Comparison of ENCODE assay signal across 27 cellular contexts in the genomic region with DNA sequence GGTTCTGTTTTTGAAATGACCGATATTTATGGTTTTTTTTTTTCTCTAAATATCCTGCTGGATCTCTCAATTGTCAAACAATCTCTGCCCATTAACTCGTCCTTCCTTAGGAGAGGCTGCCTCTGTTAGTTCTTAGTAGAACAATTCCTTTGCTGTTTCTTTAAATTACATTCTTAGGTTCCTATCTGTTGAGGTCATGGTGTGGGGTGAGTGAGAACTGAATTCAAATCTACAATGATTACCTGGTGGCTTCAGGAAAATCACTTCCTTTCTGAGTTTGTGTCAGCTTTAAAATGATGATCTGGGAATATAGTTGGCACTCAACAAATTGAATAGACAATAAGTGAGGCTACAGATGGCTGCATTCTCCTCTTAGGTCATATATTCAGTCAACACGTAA.
A peak's percentile ranks its signal among the peaks of the same experiment; 100 is the strongest.
DNase-seq lines count a peak whose midpoint lies in the region; ATAC-seq and FAIRE-seq lines count a peak whose summit lies in the region.
"Had no signal": no experiment of that assay in that cellular context is flagged by ENCODE, and none has a peak within 500 bp of the region (broad histone marks: within the 10 kb centered on the region; RNA-seq: fewer than 3 reads in every experiment).

No MANE protein-coding gene starts in this region.

- no peaks in the 10 kb centered on the region for H3K4me1 ChIP-seq in small intestine (ENCODE audit: control insufficient read depth in 2 of 2, insufficient read depth in 1 of 2, low read depth in 1 of 2, low read length in 1 of 2)

- H3K27me3 Mint-ChIP-seq in activated T-cell treated with anti-CD3 and anti-CD28 coated beads, Interleukin-2, amount 50 U/mL, for 24 hours, result no peaks in the 10 kb centered on the region
- peaks cover 16% of the 10 kb centered on the region for H3K27me3 Mint-ChIP-seq in activated naive CD8-positive, alpha-beta T cell treated with anti-CD3 and anti-CD28 coated beads, Interleukin-2, amount 50 U/mL, for 24 hours

- peak overlapping the region; percentile 5 for H3K27ac Mint-ChIP-seq in activated T-cell treated with anti-CD3 and anti-CD28 coated beads, Interleukin-2, amount 50 U/mL, for 24 hours
- peak overlapping the region; percentile 1 for H3K27ac Mint-ChIP-seq in activated naive CD8-positive, alpha-beta T cell treated with anti-CD3 and anti-CD28 coated beads, Interleukin-2, amount 50 U/mL, for 24 hours
- H3K27ac Mint-ChIP-seq: CD8-positive, alpha-beta T cell had no signal

- H3K27ac ChIP-seq in SK-N-MC, result no peak overlapping the region
- H3K27ac ChIP-seq in small intestine (ENCODE audit: low read depth in 1 of 2, low read length in 1 of 2), result no peak overlapping the region
- H3K27ac ChIP-seq: SJSA1 had no signal

- H3K4me1 Mint-ChIP-seq in activated T-cell treated with anti-CD3 and anti-CD28 coated beads, Interleukin-2, amount 50 U/mL, for 24 hours (ENCODE audit: low read depth), result peaks cover 66% of the 10 kb centered on the region
- H3K4me1 Mint-ChIP-seq in activated naive CD8-positive, alpha-beta T cell treated with anti-CD3 and anti-CD28 coated beads, Interleukin-2, amount 50 U/mL, for 24 hours, result peaks cover 49% of the 10 kb centered on the region

- H3K27me3 ChIP-seq in small intestine (ENCODE audit: control insufficient read depth in 2 of 2, insufficient read depth in 2 of 2, low read length in 2 of 2), result no peaks in the 10 kb centered on the region
- H3K27me3 ChIP-seq: MG63, SJSA1 had no signal

- no peak for ATAC-seq in activated naive CD8-positive, alpha-beta T cell treated with anti-CD3 and anti-CD28 coated beads, Interleukin-2, amount 50 U/mL, for 24 hours
- ATAC-seq in HG03025 (IDR thresholded peaks at IDR 0.05; ENCODE audit: low FRiP score, unreplicated experiment) (no peak), GM21723 (IDR thresholded peaks at IDR 0.05; ENCODE audit: unreplicated experiment) (no peak)
- ATAC-seq: CD8-positive, alpha-beta T cell; HCT116; PC-3; Right ventricle myocardium inferior had no signal

- WGBS in small intestine, 3 donors, result 82 to 89% (median 88%) methylated on average over 3 of the region's 3 CpGs

- H3K36me3 Mint-ChIP-seq in activated T-cell treated with anti-CD3 and anti-CD28 coated beads, Interleukin-2, amount 50 U/mL, for 24 hours (ENCODE audit: low read depth), result no peaks in the 10 kb centered on the region
- no peaks in the 10 kb centered on the region for H3K36me3 Mint-ChIP-seq in activated naive CD8-positive, alpha-beta T cell treated with anti-CD3 and anti-CD28 coated beads, Interleukin-2, amount 50 U/mL, for 24 hours (ENCODE audit: low read depth)
- H3K36me3 Mint-ChIP-seq: CD8-positive, alpha-beta T cell had no signal

- peak overlapping the region; percentile 9 for H3K9ac ChIP-seq in SK-N-MC (ENCODE audit: insufficient read length)

- H3K4me3 ChIP-seq in SK-N-MC (no peak overlapping the region), small intestine (ENCODE audit: low read depth in 1 of 2, low read length in 2 of 2) (no peak overlapping the region)
- H3K4me3 ChIP-seq: MG63, SJSA1 had no signal

- no peaks in the 10 kb centered on the region for H3K9me3 ChIP-seq in SK-N-MC (ENCODE audit: low read depth, low read length)
- no peaks in the 10 kb centered on the region for H3K9me3 ChIP-seq in small intestine (ENCODE audit: control insufficient read depth, low read depth)
- H3K9me3 ChIP-seq: Caco-2, MG63, SJSA1 had no signal

- no peak overlapping the region for H3K4me3 Mint-ChIP-seq in activated T-cell treated with anti-CD3 and anti-CD28 coated beads, Interleukin-2, amount 50 U/mL, for 24 hours
- no peak overlapping the region for H3K4me3 Mint-ChIP-seq in activated naive CD8-positive, alpha-beta T cell treated with anti-CD3 and anti-CD28 coated beads, Interleukin-2, amount 50 U/mL, for 24 hours
- H3K4me3 Mint-ChIP-seq: CD8-positive, alpha-beta T cell had no signal

- H3K9me3 Mint-ChIP-seq in activated T-cell treated with anti-CD3 and anti-CD28 coated beads, Interleukin-2, amount 50 U/mL, for 24 hours, result no peaks in the 10 kb centered on the region
- H3K9me3 Mint-ChIP-seq in activated naive CD8-positive, alpha-beta T cell treated with anti-CD3 and anti-CD28 coated beads, Interleukin-2, amount 50 U/mL, for 24 hours, result no peaks in the 10 kb centered on the region
- H3K9me3 Mint-ChIP-seq: CD8-positive, alpha-beta T cell had no signal

- no peak for DNase-seq in activated T-cell treated with anti-CD3 and anti-CD28 coated beads, Interleukin-2, amount 50 U/mL, for 24 hours
- no peak for DNase-seq in activated T-cell treated with anti-CD3 and anti-CD28 coated beads for 4 hours
- no peak for DNase-seq in SK-N-MC (ENCODE audit: low read depth, low spot score)
- no peak for DNase-seq in activated naive CD8-positive, alpha-beta T cell treated with anti-CD3 and anti-CD28 coated beads, Interleukin-2, amount 50 U/mL, for 24 hours
- DNase-seq in kidney tubule cell (ENCODE audit: low spot score), result peak; percentile 71
- DNase-seq in small intestine, result no peak
- DNase-seq: C1 segment of cervical spinal cord; Caco-2; CD8-positive, alpha-beta T cell; GOT3; IMR-90; KG1; MG63; NCI-H1105 treated with DMSO at 0.1 percent for 48 hours; NCI-H146; NCI-H1930; NCI-H446; NCI-H524 treated with DMSO at 0.1 percent for 48 hours; NCI-H774; PC-3 had no signal

- FAIRE-seq in small intestine (lab: Jason Lieb, UNC), result no peak
- FAIRE-seq: A204.1, G401.6 had no signal

- H3K36me3 ChIP-seq in SK-N-MC (ENCODE audit: insufficient read depth, low read length), result no peaks in the 10 kb centered on the region
- no peaks in the 10 kb centered on the region for H3K36me3 ChIP-seq in small intestine (ENCODE audit: control insufficient read depth in 2 of 2, insufficient read depth in 2 of 2, low read length in 2 of 2)
- H3K36me3 ChIP-seq: MG63, SJSA1 had no signal
